8 cellular contexts compared by ENCODE assay signal in the genomic region with DNA sequence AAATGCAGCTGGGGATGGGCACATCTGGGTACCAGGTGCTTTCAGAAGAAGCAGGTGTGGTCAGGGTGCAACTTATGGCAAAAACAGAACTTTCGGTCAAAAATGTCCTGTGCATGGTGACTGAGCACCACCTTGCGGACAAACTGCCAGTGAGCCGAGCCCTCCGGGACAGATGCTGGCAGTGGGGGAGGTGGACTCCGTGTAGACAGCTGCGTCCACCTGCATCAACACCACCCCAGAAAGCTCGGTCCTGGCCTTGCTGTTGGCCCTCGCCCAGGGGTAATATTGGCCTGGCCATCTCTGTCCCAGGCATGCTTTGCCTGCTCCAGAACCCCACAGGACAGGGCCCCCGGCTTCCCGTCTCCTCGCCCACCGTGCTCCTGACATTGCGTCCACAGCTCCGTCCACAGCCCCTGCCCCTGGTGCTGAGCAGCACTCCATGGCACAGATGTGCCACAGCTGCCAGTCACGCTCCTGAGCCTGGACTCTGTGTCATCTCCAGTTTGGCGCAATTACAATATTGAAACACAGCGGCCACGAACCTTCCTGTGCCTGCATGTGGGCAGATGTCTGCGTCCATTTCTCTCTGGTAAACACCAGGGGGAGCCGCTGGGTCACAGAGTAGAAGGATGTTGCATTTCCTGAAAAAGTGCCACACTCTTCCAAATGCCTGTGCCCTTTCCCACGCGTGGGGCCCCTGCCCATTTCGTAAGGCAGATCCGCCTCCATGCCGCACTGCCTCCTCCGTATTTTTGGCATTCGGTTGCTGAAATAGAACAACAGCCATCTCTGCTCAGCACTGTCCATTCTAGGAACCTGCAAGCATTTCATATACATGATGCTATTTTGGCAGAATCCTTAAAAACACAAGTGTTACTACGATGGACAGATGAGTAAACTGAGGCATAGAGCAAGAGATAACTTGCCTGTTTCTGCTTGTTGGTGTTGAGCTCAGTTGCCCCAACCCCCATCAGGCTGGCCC. TPM values are rescaled to one million over a fixed set of nuclear protein-coding genes. Genes with fewer than 3 reads are reported as not detected.
DNase-seq lines count a peak whose midpoint lies in the region; ATAC-seq and TF ChIP-seq lines count a peak whose summit lies in the region.

No MANE protein-coding gene starts in this region.

- no peak overlapping the region for H3K27ac Mint-ChIP-seq in CD8-positive, alpha-beta T cell
- no peak overlapping the region for H3K27ac Mint-ChIP-seq in activated T-helper 2 cell treated with anti-CD3 and anti-CD28 coated beads, Interferon-gamma antibody, Interleukin-2, Interleukin-4, amounts not matched to agents 10 μg/mL and 5 μg/mL and 100 μg/mL, durations not matched to agents 14 hours and 24 hours and 36 hours

- peak; percentile 31 to 81 (median 67) for DNase-seq in CD8-positive, alpha-beta T cell
- DNase-seq in RPMI8226 (peak; percentile 97), foreskin fibroblast (peak; percentile 72 to 90), non-pigmented ciliary epithelial cell (ENCODE audit: low read depth) (peak; percentile 19), testis (peak; percentile 85)
- peak; percentile 58 for DNase-seq in activated T-helper 2 cell treated with anti-CD3 and anti-CD28 coated beads, Interferon-gamma antibody, Interleukin-2, Interleukin-4, amounts not matched to agents 10 μg/mL and 5 μg/mL and 100 μg/mL, durations not matched to agents 14 hours and 24 hours and 36 hours (ENCODE audit: low spot score)

- H3K4me1 Mint-ChIP-seq in CD8-positive, alpha-beta T cell (ENCODE audit: low read depth) = peaks cover 16% of the 10 kb centered on the region
- H3K4me1 Mint-ChIP-seq in activated T-helper 2 cell treated with anti-CD3 and anti-CD28 coated beads, Interferon-gamma antibody, Interleukin-2, Interleukin-4, amounts not matched to agents 10 μg/mL and 5 μg/mL and 100 μg/mL, durations not matched to agents 14 hours and 24 hours and 36 hours (ENCODE audit: low read depth) = peaks cover 6% of the 10 kb centered on the region

- 29 to 30% methylated on average over 21 to 28 of the region's 28 CpGs for WGBS in testis, 2 donors

- POLR2A ChIA-PET in CD8-positive, alpha-beta T cell (lab: Charles Lee) = interaction anchor here (1.4 kb wide), 1 partner anchor 477 kb away, joined by 5 read pairs; no protein-coding TSS in a partner anchor

- peaks cover 6% of the 10 kb centered on the region for H3K27me3 Mint-ChIP-seq in CD8-positive, alpha-beta T cell (ENCODE audit: low read depth)
- peaks cover 4% of the 10 kb centered on the region for H3K27me3 Mint-ChIP-seq in activated T-helper 2 cell treated with anti-CD3 and anti-CD28 coated beads, Interferon-gamma antibody, Interleukin-2, Interleukin-4, amounts not matched to agents 10 μg/mL and 5 μg/mL and 100 μg/mL, durations not matched to agents 14 hours and 24 hours and 36 hours (ENCODE audit: low read depth)

- H3K36me3 Mint-ChIP-seq in CD8-positive, alpha-beta T cell = no peaks in the 10 kb centered on the region
- no peaks in the 10 kb centered on the region for H3K36me3 Mint-ChIP-seq in activated T-helper 2 cell treated with anti-CD3 and anti-CD28 coated beads, Interferon-gamma antibody, Interleukin-2, Interleukin-4, amounts not matched to agents 10 μg/mL and 5 μg/mL and 100 μg/mL, durations not matched to agents 14 hours and 24 hours and 36 hours (ENCODE audit: low read depth)

- peak; percentile 86 for ATAC-seq in CD8-positive, alpha-beta T cell
- ATAC-seq in GM21447 (IDR thresholded peaks at IDR 0.05; ENCODE audit: unreplicated experiment) = peak; percentile 75

- H2AFZ ChIP-seq in KMS-11 (ENCODE audit: low read depth) = peak overlapping the region; percentile 93

- H3K4me3 ChIP-seq in CD8-positive, alpha-beta T cell (ENCODE audit: low read depth, low read length) = peak overlapping the region; percentile 31
- H3K4me3 ChIP-seq in KMS-11 (IDR thresholded peaks at IDR 0.05; ENCODE audit: insufficient read depth, low read depth, low read length) (no peak overlapping the region), foreskin fibroblast (ENCODE audit: low read depth in 1 of 2, low read length in 2 of 2) (peak overlapping the region; percentile 24 to 44), testis (no peak overlapping the region)

- H3K27ac ChIP-seq in CD8-positive, alpha-beta T cell (ENCODE audit: low read depth, low read length) = no peak overlapping the region
- H3K27ac ChIP-seq in KMS-11 (peak overlapping the region; percentile 79), testis (no peak overlapping the region)

- H3K79me2 ChIP-seq in KMS-11 (ENCODE audit: insufficient read depth, low read depth) = no peaks in the 10 kb centered on the region

- no peaks in the 10 kb centered on the region for H3K9me3 Mint-ChIP-seq in CD8-positive, alpha-beta T cell
- H3K9me3 Mint-ChIP-seq in activated T-helper 2 cell treated with anti-CD3 and anti-CD28 coated beads, Interferon-gamma antibody, Interleukin-2, Interleukin-4, amounts not matched to agents 10 μg/mL and 5 μg/mL and 100 μg/mL, durations not matched to agents 14 hours and 24 hours and 36 hours = no peaks in the 10 kb centered on the region

- CTCF ChIA-PET in CD8-positive, alpha-beta T cell (lab: Charles Lee) = interaction anchor here (0.6 to 3.3 kb wide), 48 partner anchors 11 to 501 kb away, joined by 3 to 46 read pairs (median 3); no protein-coding TSS in a partner anchor

- intact Hi-C loops in CD8-positive, alpha-beta T cell (cut with DNase I, micrococcal nuclease) = loop anchor here (1.0 to 5.0 kb wide), 7 partner anchors 176 to 496 kb away; partner anchors contain the start of gene CLPTM1L (in 1 of the 2)
- intact Hi-C loops in activated T-helper 2 cell treated with anti-CD3 and anti-CD28 coated beads, Interferon-gamma antibody, Interleukin-2, Interleukin-4, amounts not matched to agents 10 μg/mL and 5 μg/mL and 100 μg/mL, durations not matched to agents 14 hours and 24 hours and 36 hours (cut with micrococcal nuclease) = loop anchor here (1.0 kb wide), 1 partner anchor 477 kb away; no protein-coding TSS in a partner anchor
- intact Hi-C loops in testis (cut with DNase I; ENCODE audit: low total_unique reads) = loop anchor here (10.0 kb wide), 1 partner anchor 487 kb away; no protein-coding TSS in a partner anchor

- no peak for TF ChIP-seq POLR2A in testis (IDR thresholded peaks at IDR 0.05)

- H3K9ac ChIP-seq in KMS-11 = peak overlapping the region; percentile 62

- peak; percentile 87 for TF ChIP-seq CTCF in CD8-positive, alpha-beta T cell (IDR thresholded peaks at IDR 0.05)
- TF ChIP-seq CTCF in KMS-11 (conservative IDR thresholded peaks at IDR 0.05; ENCODE audit: low read depth, low read length) (peak; percentile 93), foreskin fibroblast (IDR thresholded peaks at IDR 0.05; ENCODE audit: low read depth, low read length) (peak; percentile 76), testis (IDR thresholded peaks at IDR 0.05) (peak; percentile 47 to 79 (median 72))

- peak overlapping the region; percentile 80 for H3K4me3 Mint-ChIP-seq in CD8-positive, alpha-beta T cell
- H3K4me3 Mint-ChIP-seq in activated T-helper 2 cell treated with anti-CD3 and anti-CD28 coated beads, Interferon-gamma antibody, Interleukin-2, Interleukin-4, amounts not matched to agents 10 μg/mL and 5 μg/mL and 100 μg/mL, durations not matched to agents 14 hours and 24 hours and 36 hours (ENCODE audit: low read depth) = peak overlapping the region; percentile 67

- H3K9me3 ChIP-seq in CD8-positive, alpha-beta T cell (ENCODE audit: low read length) = no peaks in the 10 kb centered on the region
- H3K9me3 ChIP-seq in testis = no peaks in the 10 kb centered on the region

- H3K36me3 ChIP-seq in CD8-positive, alpha-beta T cell (ENCODE audit: insufficient read depth, low read length) = no peaks in the 10 kb centered on the region
- H3K36me3 ChIP-seq in KMS-11 (ENCODE audit: insufficient read depth) (no peaks in the 10 kb centered on the region), testis (ENCODE audit: low read depth, missing control alignments) (no peaks in the 10 kb centered on the region)

- peaks cover 7% of the 10 kb centered on the region for H3K4me1 ChIP-seq in CD8-positive, alpha-beta T cell (ENCODE audit: insufficient read depth, low read length)
- H3K4me1 ChIP-seq in KMS-11 (ENCODE audit: low read depth, poor library complexity, severe bottlenecking) = peaks cover 24% of the 10 kb centered on the region
- peaks cover 12% of the 10 kb centered on the region for H3K4me1 ChIP-seq in testis

- H3K4me2 ChIP-seq in KMS-11 = peak overlapping the region; percentile 92

- no peaks in the 10 kb centered on the region for H4K20me1 ChIP-seq in KMS-11 (ENCODE audit: insufficient read depth)

- no peaks in the 10 kb centered on the region for H3K27me3 ChIP-seq in CD8-positive, alpha-beta T cell (ENCODE audit: insufficient read depth, low read length)
- H3K27me3 ChIP-seq in KMS-11 (ENCODE audit: insufficient read depth, low read depth) (no peaks in the 10 kb centered on the region), testis (no peaks in the 10 kb centered on the region)

RNA-seq across cellular contexts. Expression of gene SLC6A19, which starts 33.4 kb away (rescaled TPM):
- not detected for total RNA-seq in CD8-positive, alpha-beta T cell
- not detected in 2 replicates for total RNA-seq in activated T-helper 2 cell treated with anti-CD3 and anti-CD28 coated beads, Interferon-gamma antibody, Interleukin-2, Interleukin-4, amounts not matched to agents 10 μg/mL and 5 μg/mL and 100 μg/mL, durations not matched to agents 14 hours and 24 hours and 36 hours
- under 1 TPM; 0.16 to 0.68 TPM for total RNA-seq in testis
- polyA plus RNA-seq in testis (ENCODE audit: insufficient read depth, low read depth, low replicate concordance) = 0.28 TPM

RNA-seq across cellular contexts. Expression of gene SLC12A7, which starts 56.2 kb away (rescaled TPM):
- total RNA-seq in CD8-positive, alpha-beta T cell = 10 to 100 TPM; 49.0 to 54.2 TPM
- 31.1 and 31.9 TPM in 2 replicates for total RNA-seq in activated T-helper 2 cell treated with anti-CD3 and anti-CD28 coated beads, Interferon-gamma antibody, Interleukin-2, Interleukin-4, amounts not matched to agents 10 μg/mL and 5 μg/mL and 100 μg/mL, durations not matched to agents 14 hours and 24 hours and 36 hours
- total RNA-seq in testis = 100 to 1,000 TPM; 168 to 212 TPM
- 73.2 TPM for polyA plus RNA-seq in testis (ENCODE audit: insufficient read depth, low read depth, low replicate concordance)

RNA-seq across cellular contexts. Expression of gene SLC6A18, which starts 57.2 kb away (rescaled TPM):
- total RNA-seq in CD8-positive, alpha-beta T cell = not detected
- total RNA-seq in activated T-helper 2 cell treated with anti-CD3 and anti-CD28 coated beads, Interferon-gamma antibody, Interleukin-2, Interleukin-4, amounts not matched to agents 10 μg/mL and 5 μg/mL and 100 μg/mL, durations not matched to agents 14 hours and 24 hours and 36 hours = not detected in 2 replicates
- total RNA-seq in testis = under 1 TPM in 1 of 2 donors, not detected in 1; 0.24 TPM
- polyA plus RNA-seq in testis (ENCODE audit: insufficient read depth, low read depth, low replicate concordance) = not detected

Comparison
In these comparisons a context has a peak if more than half of its experiments do, and no peak if none do; other contexts are left out.
1. DNase-seq: peak in every context shown above with its lines; median percentile 97 in RPMI8226; 85 in testis; 81 in foreskin fibroblast; 67 in CD8-positive, alpha-beta T cell; 58 in activated T-helper 2 cell treated with anti-CD3 and anti-CD28 coated beads, Interferon-gamma antibody, Interleukin-2, Interleukin-4, amounts not matched to agents 10 μg/mL and 5 μg/mL and 100 μg/mL, durations not matched to agents 14 hours and 24 hours and 36 hours; 19 in non-pigmented ciliary epithelial cell.
2. H3K4me3 ChIP-seq: peak in CD8-positive, alpha-beta T cell (single experiment) and foreskin fibroblast (2 of 2); none in KMS-11 (single experiment) and testis (0 of 2).
3. Peak in every context shown above with its lines, with median percentiles within 50 percentile points of each other: CTCF ChIP-seq.